ENCODE assay signal across 13 cellular contexts in the genomic region with DNA sequence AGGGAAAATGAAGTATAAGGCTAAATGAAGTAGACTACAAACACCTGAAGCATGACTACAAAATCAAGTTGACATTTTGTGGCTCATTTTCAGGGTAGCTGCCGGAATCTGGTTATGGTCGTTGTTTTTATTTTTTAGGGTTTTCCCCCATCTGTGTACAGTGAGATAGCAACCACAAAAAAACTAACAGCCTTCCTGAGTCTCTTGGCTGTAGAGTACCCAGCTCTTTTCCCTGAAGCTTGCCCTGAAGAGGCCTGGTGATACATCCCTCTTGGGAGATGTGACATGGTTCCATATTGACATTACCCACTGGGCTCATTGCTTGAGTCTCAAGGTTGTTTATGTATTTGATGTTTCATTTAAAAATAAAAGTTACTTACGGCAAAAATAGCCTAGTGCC.
DNase-seq lines count a peak whose midpoint lies in the region; ATAC-seq, FAIRE-seq and TF ChIP-seq lines count a peak whose summit lies in the region.
"Had no signal": no experiment of that assay in that cellular context is flagged by ENCODE, and none has a peak within 500 bp of the region (broad histone marks: within the 10 kb centered on the region; RNA-seq: fewer than 3 reads in every experiment).

No MANE protein-coding gene starts in this region.

- no peaks in the 10 kb centered on the region for H3K9me3 Mint-ChIP-seq in CD4-positive, alpha-beta T cell

- H3K4me3 ChIP-seq in effector memory CD4-positive, alpha-beta T cell (ENCODE audit: insufficient read depth, low read depth, low read length, poor library complexity, severe bottlenecking) = no peak overlapping the region
- H3K4me3 ChIP-seq in MM.1S (ENCODE audit: low read length) = no peak overlapping the region
- H3K4me3 ChIP-seq: stomach had no signal

- H3K79me2 ChIP-seq in MM.1S (ENCODE audit: low read length) = no peaks in the 10 kb centered on the region

- peak; percentile 96 for FAIRE-seq in GM19239 (lab: Jason Lieb, UNC)

- H3K9me2 ChIP-seq in MM.1S (replicated peaks; ENCODE audit: insufficient read depth, low read length) = no peaks in the 10 kb centered on the region

- H3K4me3 Mint-ChIP-seq in CD4-positive, alpha-beta T cell = peak overlapping the region; percentile 67
- H3K4me3 Mint-ChIP-seq: nephron progenitor cell had no signal

- no peak overlapping the region for H2AFZ ChIP-seq in MM.1S (ENCODE audit: low read length)

- no peak for DNase-seq in CD4-positive, alpha-beta T cell
- no peak for DNase-seq in GM19239 (ENCODE audit: insufficient read length, low spot score)
- no peak for DNase-seq in effector memory CD4-positive, alpha-beta T cell
- DNase-seq in CD1c-positive myeloid dendritic cell (ENCODE audit: extremely low spot score) = no peak
- no peak for DNase-seq in MM.1S
- no peak for DNase-seq in activated CD8-positive, alpha-beta memory T cell treated with anti-CD3 and anti-CD28 coated beads, Interleukin-2, amount 50 U/mL, for 48 hours
- DNase-seq in GM03348 (ENCODE audit: low spot score) = no peak
- DNase-seq: activated CD4-positive, alpha-beta T cell treated with anti-CD3 and anti-CD28 coated beads for 4 hours; AML-193; nephron progenitor cell; SIG-M5; stomach had no signal

- H3K27me3 Mint-ChIP-seq in CD4-positive, alpha-beta T cell = no peaks in the 10 kb centered on the region

- ATAC-seq in CD4-positive, alpha-beta T cell (ENCODE audit: poor library complexity) = peak; percentile 88
- peak; percentile 40 for ATAC-seq in HG03378 (IDR thresholded peaks at IDR 0.05; ENCODE audit: unreplicated experiment)

- H3K27ac Mint-ChIP-seq in CD4-positive, alpha-beta T cell = peak overlapping the region; percentile 71

- H3F3A ChIP-seq in MM.1S (ENCODE audit: insufficient read depth, low read length) = no peaks in the 10 kb centered on the region

- CTCF ChIA-PET in CD4-positive, alpha-beta T cell (lab: Charles Lee) = no interaction called here

- H3K27ac ChIP-seq in CD4-positive, alpha-beta T cell (ENCODE audit: low read depth, low read length) = no peak overlapping the region
- H3K27ac ChIP-seq in effector memory CD4-positive, alpha-beta T cell (ENCODE audit: insufficient read depth, low read length, poor library complexity, severe bottlenecking) = peak overlapping the region; percentile 35
- H3K27ac ChIP-seq in MM.1S (ENCODE audit: low read length) = no peak overlapping the region

- H3K4me2 ChIP-seq in MM.1S (ENCODE audit: low read depth, low read length) = no peak overlapping the region

- no peaks in the 10 kb centered on the region for H3K27me3 ChIP-seq in CD4-positive, alpha-beta T cell (ENCODE audit: control insufficient read depth, insufficient read depth, low read length)
- no peaks in the 10 kb centered on the region for H3K27me3 ChIP-seq in effector memory CD4-positive, alpha-beta T cell (replicated peaks; ENCODE audit: control insufficient read depth, insufficient read depth, low read length, poor library complexity, severe bottlenecking)
- no peaks in the 10 kb centered on the region for H3K27me3 ChIP-seq in MM.1S (replicated peaks; ENCODE audit: insufficient read depth, low read length)
- H3K27me3 ChIP-seq: stomach had no signal

- peaks cover 62% of the 10 kb centered on the region for H3K4me1 Mint-ChIP-seq in CD4-positive, alpha-beta T cell (ENCODE audit: low read depth)

- TF ChIP-seq CTCF in CD4-positive, alpha-beta T cell (IDR thresholded peaks at IDR 0.05) = no peak
- no peak for TF ChIP-seq CTCF in MM.1S (IDR thresholded peaks at IDR 0.05; ENCODE audit: low read length)

- no peaks in the 10 kb centered on the region for H4K20me1 ChIP-seq in MM.1S (ENCODE audit: insufficient read depth, low read length)

- no peaks in the 10 kb centered on the region for H3K9me3 ChIP-seq in CD4-positive, alpha-beta T cell (ENCODE audit: control insufficient read depth, low read length)
- no peaks in the 10 kb centered on the region for H3K9me3 ChIP-seq in effector memory CD4-positive, alpha-beta T cell (ENCODE audit: control insufficient read depth, low read length)
- no peaks in the 10 kb centered on the region for H3K9me3 ChIP-seq in MM.1S (replicated peaks; ENCODE audit: insufficient read depth, low read length)
- H3K9me3 ChIP-seq: stomach had no signal

- POLR2A ChIA-PET in CD4-positive, alpha-beta T cell (lab: Charles Lee) = interaction anchor here (0.7 to 1.9 kb wide), 5 partner anchors 9 to 424 kb away, joined by 3 to 7 read pairs (median 3); a partner anchor contains a TSS

- H3K36me3 ChIP-seq in effector memory CD4-positive, alpha-beta T cell (ENCODE audit: control insufficient read depth, insufficient read depth, low read length) = no peaks in the 10 kb centered on the region
- H3K36me3 ChIP-seq in MM.1S (replicated peaks; ENCODE audit: insufficient read depth, low read length) = no peaks in the 10 kb centered on the region
- H3K36me3 ChIP-seq: stomach had no signal

- no peaks in the 10 kb centered on the region for H3K36me3 Mint-ChIP-seq in CD4-positive, alpha-beta T cell (ENCODE audit: low read depth)

- peaks cover 15% of the 10 kb centered on the region for H3K4me1 ChIP-seq in effector memory CD4-positive, alpha-beta T cell (ENCODE audit: control insufficient read depth, insufficient read depth, low read length, poor library complexity, severe bottlenecking)
- no peaks in the 10 kb centered on the region for H3K4me1 ChIP-seq in MM.1S (ENCODE audit: low read length)

- intact Hi-C loops in CD4-positive, alpha-beta T cell (cut with DNase I, micrococcal nuclease) = loop anchor here in 1 of 2 experiments (10.0 kb wide), 1 partner anchor 416 kb away; no protein-coding TSS in a partner anchor

- no peak overlapping the region for H3K9ac ChIP-seq in MM.1S (ENCODE audit: low read length)
